ENCODE assay signal across 8 cellular contexts in genomic region chr7:116526897-116527296, GRCh38. TPM values are rescaled to one million over a fixed set of nuclear protein-coding genes. Genes with fewer than 3 reads are reported as not detected.
DNase-seq lines count a peak whose midpoint lies in the region; ATAC-seq and TF ChIP-seq lines count a peak whose summit lies in the region.

No MANE protein-coding gene starts in this region.

- no peaks in the 10 kb centered on the region for H3K9me3 Mint-ChIP-seq in naive thymus-derived CD8-positive, alpha-beta T cell

- H3K36me3 ChIP-seq in Loucy (ENCODE audit: insufficient read depth, low read length): no peaks in the 10 kb centered on the region

- no peaks in the 10 kb centered on the region for H3K9me3 ChIP-seq in Loucy (ENCODE audit: insufficient read depth, low read depth, low read length)

- no peaks in the 10 kb centered on the region for H3K9me2 ChIP-seq in Loucy (replicated peaks; ENCODE audit: low read depth, low read length)

- peaks cover 36% of the 10 kb centered on the region; the same call in 1 of the 2 replicates for H3K79me2 ChIP-seq in Loucy (ENCODE audit: insufficient read depth, low read length)

- peak overlapping the region; percentile 60 for H2AFZ ChIP-seq in Loucy (ENCODE audit: low read length)

- H3K27ac Mint-ChIP-seq in naive thymus-derived CD8-positive, alpha-beta T cell: no peak overlapping the region

- peaks cover 15% of the 10 kb centered on the region for H3K4me1 ChIP-seq in Loucy (ENCODE audit: insufficient read depth, low read length, poor library complexity, severe bottlenecking)

- peak overlapping the region; percentile 62 for H3K9ac ChIP-seq in Loucy (ENCODE audit: low read depth, low read length, poor library complexity, severe bottlenecking)

- POLR2A ChIA-PET in naive thymus-derived CD8-positive, alpha-beta T cell (lab: Charles Lee): interaction anchor here (1.0 kb wide), 1 partner anchor 291 kb away, joined by 3 read pairs; no protein-coding TSS in a partner anchor

- H3K4me3 Mint-ChIP-seq in naive thymus-derived CD8-positive, alpha-beta T cell: peak overlapping the region; percentile 68 to 92 (median 80)

- H3K4me1 Mint-ChIP-seq in naive thymus-derived CD8-positive, alpha-beta T cell: peaks cover 16 to 28% (median 22%) of the 10 kb centered on the region in 4 donors

- H3K4me2 ChIP-seq in Loucy (ENCODE audit: low read depth, low read length, poor library complexity, severe bottlenecking): peak overlapping the region; percentile 64

- H3K36me3 Mint-ChIP-seq in naive thymus-derived CD8-positive, alpha-beta T cell: no peaks in the 10 kb centered on the region

- H3K4me3 ChIP-seq in AG09309 (ENCODE audit: control insufficient read depth, low read depth, low read length) (peak overlapping the region; percentile 98), Loucy (ENCODE audit: low read length, poor library complexity, severe bottlenecking) (peak overlapping the region; percentile 74)

- no peak for TF ChIP-seq CTCF in AG09309 (IDR thresholded peaks at IDR 0.05; ENCODE audit: control insufficient read depth, insufficient read depth, low read depth, low read length, missing control alignments)
- no peak for TF ChIP-seq CTCF in Loucy (conservative IDR thresholded peaks at IDR 0.05; ENCODE audit: low read length)

- DNase-seq in AG09309 (ENCODE audit: low read depth): no peak
- peak; percentile 48 for DNase-seq in dermis blood vessel endothelial cell
- DNase-seq in naive thymus-derived CD8-positive, alpha-beta T cell: no peak
- no peak for DNase-seq in NCI-H1092 (lab: John Stamatoyannopoulos, UW)
- no peak for DNase-seq in activated CD4-positive, alpha-beta T cell treated with anti-CD3 and anti-CD28 coated beads for 4 hours

- peaks cover 4% of the 10 kb centered on the region for H3K27me3 ChIP-seq in Loucy (ENCODE audit: insufficient read depth, low read length, poor library complexity, severe bottlenecking)

- H3K27me3 Mint-ChIP-seq in naive thymus-derived CD8-positive, alpha-beta T cell: peaks cover 41 to 85% (median 58%) of the 10 kb centered on the region in 5 donors

- no peaks in the 10 kb centered on the region for H4K20me1 ChIP-seq in Loucy (ENCODE audit: insufficient read depth, low read length, poor library complexity, severe bottlenecking)

- no peak for ATAC-seq in naive thymus-derived CD8-positive, alpha-beta T cell
- ATAC-seq in GM18861 (IDR thresholded peaks at IDR 0.05; ENCODE audit: unreplicated experiment): no peak
- ATAC-seq in GM18867 (IDR thresholded peaks at IDR 0.05; ENCODE audit: unreplicated experiment): no peak

- H3F3A ChIP-seq in Loucy (ENCODE audit: low read depth): no peaks in the 10 kb centered on the region

RNA-seq across cellular contexts. Expression of gene CAV1, which starts 2.1 kb away (rescaled TPM):
- total RNA-seq in dermis blood vessel endothelial cell: 1,771 and 3,866 TPM in 2 replicates
- not detected for total RNA-seq in naive thymus-derived CD8-positive, alpha-beta T cell
- not detected for polyA plus RNA-seq in naive thymus-derived CD8-positive, alpha-beta T cell

RNA-seq across cellular contexts. Expression of gene CAV2, which starts 27.4 kb away (rescaled TPM):
- 247 and 291 TPM in 2 replicates for total RNA-seq in dermis blood vessel endothelial cell
- total RNA-seq in naive thymus-derived CD8-positive, alpha-beta T cell: not detected
- not detected for polyA plus RNA-seq in naive thymus-derived CD8-positive, alpha-beta T cell

Comparison
In these comparisons a context has a peak if more than half of its experiments do, and no peak if none do; other contexts are left out.
1. RNA of gene CAV1, which starts 2.1 kb away (total RNA-seq): 1,771 to 3,866 TPM in dermis blood vessel endothelial cell; not detected in naive thymus-derived CD8-positive, alpha-beta T cell; every median in the first group is over 1,000 times any median in the second.
2. RNA of gene CAV2, which starts 27.4 kb away (total RNA-seq): 247 to 291 TPM in dermis blood vessel endothelial cell; not detected in naive thymus-derived CD8-positive, alpha-beta T cell; every median in the first group is over 100 times any median in the second.